Comparison of ENCODE assay signal across 9 cellular contexts in genomic region chr5:172931001-172931536, GRCh38. TPM values are rescaled to one million over a fixed set of nuclear protein-coding genes. Genes with fewer than 3 reads are reported as not detected.
DNase-seq lines count a peak whose midpoint lies in the region; ATAC-seq and TF ChIP-seq lines count a peak whose summit lies in the region.
"Had no signal": no experiment of that assay in that cellular context is flagged by ENCODE, and none has a peak within 500 bp of the region (broad histone marks: within the 10 kb centered on the region; RNA-seq: fewer than 3 reads in every experiment).

No MANE protein-coding gene starts in this region.

- peaks cover 2% of the 10 kb centered on the region for H3K36me3 ChIP-seq in mammary epithelial cell (ENCODE audit: insufficient read depth, low read length)
- peaks cover 0 to 37% of the 10 kb centered on the region in 2 donors for H3K36me3 ChIP-seq in lung (ENCODE audit: control insufficient read depth in 2 of 2, insufficient read depth in 2 of 2, low read length in 2 of 2)
- peaks cover 0 to 45% of the 10 kb centered on the region in 2 donors for H3K36me3 ChIP-seq in vagina

- H3K9me3 Mint-ChIP-seq in activated CD8-positive, alpha-beta T cell treated with anti-CD3 and anti-CD28 coated beads for 36 hours: no peaks in the 10 kb centered on the region
- H3K9me3 Mint-ChIP-seq in activated CD8-positive, alpha-beta T cell treated with anti-CD3 and anti-CD28 coated beads, Interleukin-2, amount 10 ng/mL, durations not matched to agents 7 days and 5 days (ENCODE audit: insufficient read depth): no peaks in the 10 kb centered on the region
- H3K9me3 Mint-ChIP-seq: stimulated activated naive CD8-positive, alpha-beta T cell treated with anti-CD3 and anti-CD28 coated beads, Interleukin-15, amount 100 ng/mL, for 72 hours had no signal

- H3K4me3 ChIP-seq in mammary epithelial cell (replicated peaks in 1 of 3; ENCODE audit: insufficient read depth in 1 of 3, low read depth in 2 of 3, low read length in 3 of 3) (no peak overlapping the region), lung (no peak overlapping the region), vagina (no peak overlapping the region)

- no peak for ATAC-seq in activated CD8-positive, alpha-beta T cell treated with anti-CD3 and anti-CD28 coated beads for 36 hours
- ATAC-seq in activated CD8-positive, alpha-beta T cell treated with anti-CD3 and anti-CD28 coated beads, Interleukin-2, amount 10 ng/mL, durations not matched to agents 7 days and 5 days: no peak
- ATAC-seq in lung (ENCODE audit: insufficient read depth, low FRiP score) (no peak), GM18861 (IDR thresholded peaks at IDR 0.05; ENCODE audit: unreplicated experiment) (no peak)
- ATAC-seq: stimulated activated naive CD8-positive, alpha-beta T cell treated with anti-CD3 and anti-CD28 coated beads, Interleukin-15, amount 100 ng/mL, for 72 hours had no signal

- POLR2A ChIA-PET in activated CD8-positive, alpha-beta T cell treated with anti-CD3 and anti-CD28 coated beads for 36 hours (lab: Charles Lee): interaction anchor here (2.7 kb wide), 1 partner anchor 211 kb away, joined by 8 read pairs; no protein-coding TSS in a partner anchor
- POLR2A ChIA-PET in activated CD8-positive, alpha-beta T cell treated with anti-CD3 and anti-CD28 coated beads, Interleukin-2, amount 10 ng/mL, durations not matched to agents 7 days and 5 days (lab: Charles Lee): no interaction called here

- H3K4me3 Mint-ChIP-seq in activated CD8-positive, alpha-beta T cell treated with anti-CD3 and anti-CD28 coated beads for 36 hours: no peak overlapping the region
- H3K4me3 Mint-ChIP-seq in activated CD8-positive, alpha-beta T cell treated with anti-CD3 and anti-CD28 coated beads, Interleukin-2, amount 10 ng/mL, durations not matched to agents 7 days and 5 days: no peak overlapping the region
- H3K4me3 Mint-ChIP-seq: stimulated activated naive CD8-positive, alpha-beta T cell treated with anti-CD3 and anti-CD28 coated beads, Interleukin-15, amount 100 ng/mL, for 72 hours had no signal

- peak overlapping the region; percentile 8 for H3K27ac Mint-ChIP-seq in activated CD8-positive, alpha-beta T cell treated with anti-CD3 and anti-CD28 coated beads for 36 hours
- no peak overlapping the region for H3K27ac Mint-ChIP-seq in activated CD8-positive, alpha-beta T cell treated with anti-CD3 and anti-CD28 coated beads, Interleukin-2, amount 10 ng/mL, durations not matched to agents 7 days and 5 days
- H3K27ac Mint-ChIP-seq: stimulated activated naive CD8-positive, alpha-beta T cell treated with anti-CD3 and anti-CD28 coated beads, Interleukin-15, amount 100 ng/mL, for 72 hours had no signal

- TF ChIP-seq CTCF in activated CD8-positive, alpha-beta T cell treated with anti-CD3 and anti-CD28 coated beads for 36 hours (IDR thresholded peaks at IDR 0.05): no peak
- no peak for TF ChIP-seq CTCF in mammary epithelial cell (conservative IDR thresholded peaks at IDR 0.05 in 1 of 2, IDR thresholded peaks at IDR 0.05 in 1 of 2; ENCODE audit: extremely low read depth in 1 of 2, insufficient read depth in 1 of 2, low read depth in 1 of 2, low read length in 2 of 2)
- no peak for TF ChIP-seq CTCF in lung (IDR thresholded peaks at IDR 0.05; ENCODE audit: control extremely low read depth, extremely low read depth)
- TF ChIP-seq CTCF in vagina (IDR thresholded peaks at IDR 0.05): no peak

- no peaks in the 10 kb centered on the region for H4K20me1 ChIP-seq in mammary epithelial cell (ENCODE audit: insufficient read depth, low read length)

- H3K4me2 ChIP-seq in mammary epithelial cell (ENCODE audit: insufficient read depth, low read depth, low read length): no peak overlapping the region

- no peaks in the 10 kb centered on the region for H3K27me3 Mint-ChIP-seq in activated CD8-positive, alpha-beta T cell treated with anti-CD3 and anti-CD28 coated beads for 36 hours
- H3K27me3 Mint-ChIP-seq in activated CD8-positive, alpha-beta T cell treated with anti-CD3 and anti-CD28 coated beads, Interleukin-2, amount 10 ng/mL, durations not matched to agents 7 days and 5 days (ENCODE audit: low read depth): no peaks in the 10 kb centered on the region
- H3K27me3 Mint-ChIP-seq: stimulated activated naive CD8-positive, alpha-beta T cell treated with anti-CD3 and anti-CD28 coated beads, Interleukin-15, amount 100 ng/mL, for 72 hours had no signal

- H2AFZ ChIP-seq in mammary epithelial cell (ENCODE audit: low read depth, low read length): no peak overlapping the region

- in situ Hi-C loops in mammary epithelial cell (cut with MboI; ENCODE audit: low sequenced_read_pairs in 2 of 2): no loop called here

- H3K9me3 ChIP-seq in mammary epithelial cell (replicated peaks; ENCODE audit: insufficient read depth, low read length) (no peaks in the 10 kb centered on the region), lung (ENCODE audit: control insufficient read depth in 2 of 2, insufficient read depth in 1 of 2, low read length in 1 of 2) (no peaks in the 10 kb centered on the region), vagina (no peaks in the 10 kb centered on the region)

- CTCF ChIA-PET in activated CD8-positive, alpha-beta T cell treated with anti-CD3 and anti-CD28 coated beads for 36 hours (lab: Charles Lee): interaction anchor here (1.0 to 16.4 kb wide), 11 partner anchors 14 to 236 kb away, joined by 3 to 279 read pairs (median 7); no protein-coding TSS in a partner anchor
- CTCF ChIA-PET in activated CD8-positive, alpha-beta T cell treated with anti-CD3 and anti-CD28 coated beads, Interleukin-2, amount 10 ng/mL, durations not matched to agents 7 days and 5 days (lab: Charles Lee): interaction anchor here (0.7 to 15.1 kb wide), 14 partner anchors 55 to 468 kb away, joined by 3 to 251 read pairs (median 5); partner anchors contain the start of gene DUSP1
- CTCF ChIA-PET in mammary epithelial cell (lab: Charles Lee; ENCODE audit: low non-redundant PET): interaction anchor here (0.6 to 0.8 kb wide), 3 partner anchors 33 to 1386 kb away, joined by 4 to 10 read pairs (median 5); no protein-coding TSS in a partner anchor

- peaks cover 9% of the 10 kb centered on the region for H3K4me1 ChIP-seq in mammary epithelial cell (ENCODE audit: insufficient read depth, low read length)
- H3K4me1 ChIP-seq in lung (ENCODE audit: control insufficient read depth in 2 of 2, insufficient read depth in 2 of 2, low read length in 2 of 2): peaks cover 2 to 4% of the 10 kb centered on the region in 2 donors
- H3K4me1 ChIP-seq in vagina: peaks cover 11% of the 10 kb centered on the region

- H3K36me3 Mint-ChIP-seq in activated CD8-positive, alpha-beta T cell treated with anti-CD3 and anti-CD28 coated beads for 36 hours (ENCODE audit: low read depth): peaks cover 6% of the 10 kb centered on the region
- peaks cover 4% of the 10 kb centered on the region for H3K36me3 Mint-ChIP-seq in activated CD8-positive, alpha-beta T cell treated with anti-CD3 and anti-CD28 coated beads, Interleukin-2, amount 10 ng/mL, durations not matched to agents 7 days and 5 days (ENCODE audit: low read depth)

- no TSS peak for BruUV-seq in mammary epithelial cell (replicated peaks; lab: Mats Ljungman, UMichigan)

- H3K27me3 ChIP-seq in mammary epithelial cell (ENCODE audit: insufficient read depth, low read length) (no peaks in the 10 kb centered on the region), lung (ENCODE audit: control insufficient read depth, insufficient read depth) (no peaks in the 10 kb centered on the region), vagina (no peaks in the 10 kb centered on the region)

- DNase-seq in activated CD8-positive, alpha-beta T cell treated with anti-CD3 and anti-CD28 coated beads for 36 hours: no peak
- no peak for DNase-seq in activated CD8-positive, alpha-beta T cell treated with anti-CD3 and anti-CD28 coated beads, Interleukin-2, amount 10 ng/mL, durations not matched to agents 7 days and 5 days
- peak; percentile 54 for DNase-seq in mammary epithelial cell
- DNase-seq in lung (ENCODE audit: low spot score): no peak
- DNase-seq in vagina (ENCODE audit: extremely low spot score in 2 of 2): no peak
- DNase-seq in HT-29 (ENCODE audit: low spot score): no peak
- DNase-seq in NCI-H146 treated with DMSO at 0.1 percent for 48 hours (lab: John Stamatoyannopoulos, UW; ENCODE audit: unreplicated experiment): no peak
- DNase-seq: stimulated activated naive CD8-positive, alpha-beta T cell treated with anti-CD3 and anti-CD28 coated beads, Interleukin-15, amount 100 ng/mL, for 72 hours had no signal

- 61% methylated on average over 9 of the region's 9 CpGs for WGBS in mammary epithelial cell (ENCODE audit: low coverage, missing lambda C conversion rate)
- 50 to 65% methylated on average over 9 of the region's 9 CpGs for WGBS in lung, 2 donors

- H3K9ac ChIP-seq in mammary epithelial cell (ENCODE audit: insufficient read depth, low read length): no peak overlapping the region

- TF ChIP-seq POLR2A in vagina (IDR thresholded peaks at IDR 0.05): no peak

- intact Hi-C loops in activated CD8-positive, alpha-beta T cell treated with anti-CD3 and anti-CD28 coated beads for 36 hours (cut with micrococcal nuclease): no loop called here
- intact Hi-C loops in mammary epithelial cell (cut with micrococcal nuclease): no loop called here
- intact Hi-C loops in vagina (cut with DNase I): no loop called here

- dilution Hi-C loops in mammary epithelial cell (cut with HindIII; ENCODE audit: low sequenced_read_pairs): no loop called here

- no peaks in the 10 kb centered on the region for H3K79me2 ChIP-seq in mammary epithelial cell (ENCODE audit: insufficient read depth, low read length)

- H3K4me1 Mint-ChIP-seq in activated CD8-positive, alpha-beta T cell treated with anti-CD3 and anti-CD28 coated beads for 36 hours (ENCODE audit: low read depth): peaks cover 2% of the 10 kb centered on the region
- peaks cover 1% of the 10 kb centered on the region for H3K4me1 Mint-ChIP-seq in activated CD8-positive, alpha-beta T cell treated with anti-CD3 and anti-CD28 coated beads, Interleukin-2, amount 10 ng/mL, durations not matched to agents 7 days and 5 days (ENCODE audit: low read depth)

- H3K27ac ChIP-seq in mammary epithelial cell (ENCODE audit: insufficient read depth, low read depth, low read length) (no peak overlapping the region), lung (ENCODE audit: low read depth in 1 of 2, low read length in 1 of 2) (peak overlapping the region; percentile 63 to 68), vagina (peak overlapping the region; percentile 56)

RNA-seq across cellular contexts. Expression of gene RPL26L1, which starts 28.2 kb away (rescaled TPM):
- 10 to 100 TPM; 72.9 to 74.9 TPM for total RNA-seq in activated CD8-positive, alpha-beta T cell treated with anti-CD3 and anti-CD28 coated beads for 36 hours
- 10 to 100 TPM; 45.1 to 49.4 TPM for total RNA-seq in activated CD8-positive, alpha-beta T cell treated with anti-CD3 and anti-CD28 coated beads, Interleukin-2, amount 10 ng/mL, durations not matched to agents 7 days and 5 days
- total RNA-seq in mammary epithelial cell (10 to 100 TPM; 31.8 to 58.5 TPM), lung (10 to 100 TPM; 29.2 to 33.8 TPM), vagina (17.7 TPM)
- polyA plus RNA-seq in mammary epithelial cell (120 TPM), lung (10 to 100 TPM; 69.3 to 81.1 TPM)
- 11.9 TPM for polyA minus RNA-seq in mammary epithelial cell
- 36.6 and 41.9 TPM in 2 replicates for total RNA-seq in HT-29 (2014; rRNA removed; shearing (Covaris generic))

RNA-seq across cellular contexts. Expression of gene ATP6V0E1, which starts 52.5 kb away (rescaled TPM):
- 10 to 100 TPM; 68.0 to 79.8 TPM for total RNA-seq in activated CD8-positive, alpha-beta T cell treated with anti-CD3 and anti-CD28 coated beads for 36 hours
- 100 to 1,000 TPM; 122 to 129 TPM for total RNA-seq in activated CD8-positive, alpha-beta T cell treated with anti-CD3 and anti-CD28 coated beads, Interleukin-2, amount 10 ng/mL, durations not matched to agents 7 days and 5 days
- total RNA-seq in mammary epithelial cell (100 to 1,000 TPM; 147 to 154 TPM), lung (100 to 1,000 TPM; 113 to 262 TPM), vagina (121 TPM)
- polyA plus RNA-seq in mammary epithelial cell (213 TPM), lung (100 to 1,000 TPM; 444 to 502 TPM)
- 157 TPM for polyA minus RNA-seq in mammary epithelial cell
- 90.3 and 90.5 TPM in 2 replicates for total RNA-seq in HT-29 (2014; rRNA removed; shearing (Covaris generic))
